In genomic region chr20:48203252-48203651, GRCh38 we compare ENCODE assay signal across 25 cellular contexts.
"Had no signal": no experiment of that assay in that cellular context is flagged by ENCODE, and none has a peak within 500 bp of the region (broad histone marks: within the 10 kb centered on the region; RNA-seq: fewer than 3 reads in every experiment).

No MANE protein-coding gene starts in this region.

- H3K36me3 ChIP-seq: neutrophil, pancreas, vagina had no signal

- ATAC-seq: activated T-helper 17 cell treated with anti-CD3 and anti-CD28 coated beads, Interleukin-2, amount 50 U/mL, for 72 hours; foreskin keratinocyte; left lobe of liver; natural killer cell; pancreas; sciatic nerve; stimulated activated naive B cell treated with anti-CD40 and anti-IgM and Interleukin-4, amounts not matched to agents 10 μg/mL and 1 μg/mL and 100 μg/mL, for 72 hours had no signal

- H3K4me1 Mint-ChIP-seq: activated T-helper 17 cell treated with anti-CD3 and anti-CD28 coated beads, Interleukin-2, amount 50 U/mL, for 72 hours; natural killer cell; stimulated activated naive B cell treated with anti-CD40 and anti-IgM and Interleukin-4, amounts not matched to agents 10 μg/mL and 1 μg/mL and 100 μg/mL, for 72 hours had no signal

- FAIRE-seq: astrocyte, colon, pancreas, TTC549 had no signal

- H3K4me1 ChIP-seq: foreskin keratinocyte, pancreas had no signal

- H3K9me3 Mint-ChIP-seq: activated T-cell treated with anti-CD3 and anti-CD28 coated beads, Interleukin-2, amount 50 U/mL, for 24 hours; activated T-helper 17 cell treated with anti-CD3 and anti-CD28 coated beads, Interleukin-2, amount 50 U/mL, for 72 hours; natural killer cell; stimulated activated naive B cell treated with anti-CD40 and anti-IgM and Interleukin-4, amounts not matched to agents 10 μg/mL and 1 μg/mL and 100 μg/mL, for 72 hours; T-helper 2 cell treated with Interferon-gamma antibody and Interleukin-4, amounts not matched to agents 5 μg/mL and 100 μg/mL, for 36 hours had no signal

- H3K4me3 Mint-ChIP-seq: activated naive CD8-positive, alpha-beta T cell; activated T-cell treated with anti-CD3 and anti-CD28 coated beads, Interleukin-2, amount 50 U/mL, for 24 hours; activated T-helper 17 cell treated with anti-CD3 and anti-CD28 coated beads, Interleukin-2, amount 50 U/mL, for 72 hours; natural killer cell; stimulated activated naive B cell treated with anti-CD40 and anti-IgM and Interleukin-4, amounts not matched to agents 10 μg/mL and 1 μg/mL and 100 μg/mL, for 72 hours; T-helper 2 cell treated with Interferon-gamma antibody and Interleukin-4, amounts not matched to agents 5 μg/mL and 100 μg/mL, for 36 hours had no signal

- H3K27ac Mint-ChIP-seq: activated naive CD8-positive, alpha-beta T cell; activated T-cell treated with anti-CD3 and anti-CD28 coated beads, Interleukin-2, amount 50 U/mL, for 24 hours; activated T-helper 17 cell treated with anti-CD3 and anti-CD28 coated beads, Interleukin-2, amount 50 U/mL, for 72 hours; natural killer cell; stimulated activated naive B cell treated with anti-CD40 and anti-IgM and Interleukin-4, amounts not matched to agents 10 μg/mL and 1 μg/mL and 100 μg/mL, for 72 hours; T-helper 2 cell treated with Interferon-gamma antibody and Interleukin-4, amounts not matched to agents 5 μg/mL and 100 μg/mL, for 36 hours had no signal

- H3K4me3 ChIP-seq: lung, pancreas, vagina had no signal

- DNase-seq: activated CD4-positive, alpha-beta T cell treated with anti-CD3 and anti-CD28 coated beads for 1 hour; activated CD4-positive, alpha-beta T cell treated with anti-CD3 and anti-CD28 coated beads, Interleukin-2, amount 50 U/mL, for 1 hour; activated CD8-positive, alpha-beta memory T cell treated with anti-CD3 and anti-CD28 coated beads, Interleukin-2, amount 50 U/mL, for 4 hours; activated naive CD4-positive, alpha-beta T cell; activated T-cell treated with anti-CD3 and anti-CD28 coated beads, Interleukin-2, amount 50 U/mL, for 24 hours; central memory CD4-positive, alpha-beta T cell; effector memory CD4-positive, alpha-beta T cell; foreskin keratinocyte; natural killer cell; pancreas; stimulated activated CD4-positive, alpha-beta T cell treated with anti-CD3 and anti-CD28 coated beads, Interleukin-2, amount 100 ng/mL, for 48 hours; stimulated activated CD8-positive, alpha-beta memory T cell treated with anti-CD3 and anti-CD28 coated beads, Interleukin-4, amount 100 ng/mL, for 48 hours; stimulated activated naive B cell treated with anti-CD40 and anti-IgM and Interleukin-4, amounts not matched to agents 10 μg/mL and 1 μg/mL and 100 μg/mL, for 72 hours; trophoblast cell had no signal

- H3K36me3 Mint-ChIP-seq: activated naive CD8-positive, alpha-beta T cell; natural killer cell; stimulated activated naive B cell treated with anti-CD40 and anti-IgM and Interleukin-4, amounts not matched to agents 10 μg/mL and 1 μg/mL and 100 μg/mL, for 72 hours had no signal

- H3K27me3 Mint-ChIP-seq: activated naive CD8-positive, alpha-beta T cell had no signal

- H3K27me3 ChIP-seq: neutrophil, pancreas, vagina had no signal

- H3K27ac ChIP-seq: foreskin keratinocyte, neutrophil, pancreas, vagina had no signal

- H3K9me3 ChIP-seq: neutrophil, pancreas, vagina had no signal
